10 cellular contexts compared by ENCODE assay signal in genomic region chr10:95814011-95814727, GRCh38. TPM values are rescaled to one million over a fixed set of nuclear protein-coding genes. Genes with fewer than 3 reads are reported as not detected.
DNase-seq lines count a peak whose midpoint lies in the region; ATAC-seq and TF ChIP-seq lines count a peak whose summit lies in the region.
"Had no signal": no experiment of that assay in that cellular context is flagged by ENCODE, and none has a peak within 500 bp of the region (broad histone marks: within the 10 kb centered on the region; RNA-seq: fewer than 3 reads in every experiment).

No MANE protein-coding gene starts in this region.

- CTCF ChIA-PET in RWPE1 (lab: Yijun Ruan, JAX), result no interaction called here

- H3K27me3 ChIP-seq in effector memory CD4-positive, alpha-beta T cell (replicated peaks; ENCODE audit: control insufficient read depth, insufficient read depth, low read length, poor library complexity, severe bottlenecking), result no peaks in the 10 kb centered on the region

- DNase-seq in Daoy (ENCODE audit: low read depth) (peak; percentile 66), RWPE1 (ENCODE audit: low spot score) (peak; percentile 42), fibroblast of the conjunctiva (ENCODE audit: low read depth) (peak; percentile 20), non-pigmented ciliary epithelial cell (ENCODE audit: low read depth) (peak; percentile 82), GM19240 (ENCODE audit: insufficient read length, low spot score) (no peak), iPS-NIHi7 (ENCODE audit: extremely low spot score) (no peak)
- no peak for DNase-seq in effector memory CD4-positive, alpha-beta T cell
- DNase-seq: NCI-H226 had no signal

- no peak for ATAC-seq in HG02884 (IDR thresholded peaks at IDR 0.05; ENCODE audit: unreplicated experiment)

- no peak for TF ChIP-seq CTCF in RWPE1 (conservative IDR thresholded peaks at IDR 0.05; ENCODE audit: low read depth)

- H3K36me3 ChIP-seq in effector memory CD4-positive, alpha-beta T cell (ENCODE audit: control insufficient read depth, insufficient read depth, low read length), result no peaks in the 10 kb centered on the region

- H3K4me1 ChIP-seq in effector memory CD4-positive, alpha-beta T cell (ENCODE audit: control insufficient read depth, insufficient read depth, low read length, poor library complexity, severe bottlenecking), result no peaks in the 10 kb centered on the region

- POLR2A ChIA-PET in RWPE1 (lab: Yijun Ruan, JAX; ENCODE audit: low non-redundant PET), result no interaction called here

- H3K9me3 ChIP-seq in effector memory CD4-positive, alpha-beta T cell (ENCODE audit: control insufficient read depth, low read length), result no peaks in the 10 kb centered on the region

- no peak overlapping the region for H3K27ac ChIP-seq in RWPE1
- H3K27ac ChIP-seq in effector memory CD4-positive, alpha-beta T cell (ENCODE audit: insufficient read depth, low read length, poor library complexity, severe bottlenecking), result no peak overlapping the region

- no peak overlapping the region for H3K4me3 ChIP-seq in effector memory CD4-positive, alpha-beta T cell (ENCODE audit: insufficient read depth, low read depth, low read length, poor library complexity, severe bottlenecking)

RNA-seq across cellular contexts. Expression of gene ENTPD1, which starts 58.2 kb away (rescaled TPM):
- total RNA-seq in Daoy (2014; rRNA removed; shearing (Covaris generic)), result 0.06 and 0.17 TPM in 2 replicates
- total RNA-seq: epithelial cell of proximal tubule had no signal

Comparison
In these comparisons a context has a peak if more than half of its experiments do, and no peak if none do; other contexts are left out.
1. DNase-seq: peak in Daoy (single experiment), RWPE1 (single experiment), fibroblast of the conjunctiva (single experiment) and non-pigmented ciliary epithelial cell (single experiment); none in GM19240 (single experiment), iPS-NIHi7 (single experiment) and effector memory CD4-positive, alpha-beta T cell (0 of 3).